Comparison of ENCODE assay signal across 15 cellular contexts in genomic region chr19:49863935-49864320, GRCh38. TPM values are rescaled to one million over a fixed set of nuclear protein-coding genes. Genes with fewer than 3 reads are reported as not detected.
"Had no signal": no experiment of that assay in that cellular context is flagged by ENCODE, and none has a peak within 500 bp of the region (broad histone marks: within the 10 kb centered on the region; RNA-seq: fewer than 3 reads in every experiment).

No MANE protein-coding gene starts in this region.

- H3K4me3 ChIP-seq: esophagus muscularis mucosa, neural progenitor cell, smooth muscle cell, transverse colon had no signal

- H3K27me3 ChIP-seq: esophagus muscularis mucosa, neural progenitor cell, transverse colon had no signal

- H2AFZ ChIP-seq: neural progenitor cell, parathyroid adenoma had no signal

- ATAC-seq: activated CD4-positive, CD25-positive, alpha-beta regulatory T cell treated with anti-CD3 and anti-CD28 coated beads, Interleukin-2, amount 50 U/mL, for 24 hours; activated CD8-positive, alpha-beta memory T cell treated with anti-CD3 and anti-CD28 coated beads, Interleukin-2, amount 10 ng/mL, durations not matched to agents 7 days and 5 days; stimulated activated naive B cell treated with anti-CD40 and anti-IgM and Interleukin-4, amounts not matched to agents 10 μg/mL and 1 μg/mL and 100 μg/mL, for 72 hours had no signal

- H3K9me3 ChIP-seq: esophagus muscularis mucosa, transverse colon had no signal

- H3K27ac ChIP-seq: esophagus muscularis mucosa, neural progenitor cell, parathyroid adenoma, transverse colon had no signal

- DNase-seq: activated CD4-positive, alpha-beta T cell treated with anti-CD3 and anti-CD28 coated beads, Interleukin-2, amount 50 U/mL, for 4 hours; activated CD8-positive, alpha-beta memory T cell treated with anti-CD3 and anti-CD28 coated beads, Interleukin-2, amount 10 ng/mL, durations not matched to agents 7 days and 5 days; activated naive CD4-positive, alpha-beta T cell; activated T-cell treated with anti-CD3 and anti-CD28 coated beads, Interleukin-2, amount 50 U/mL, for 48 hours; hypothalamus; retina; stimulated activated naive B cell treated with anti-CD40 and anti-IgM and Interleukin-4, amounts not matched to agents 10 μg/mL and 1 μg/mL and 100 μg/mL, for 72 hours; substantia nigra; T-helper 2 cell had no signal

- H3K9ac ChIP-seq: neural progenitor cell, parathyroid adenoma had no signal

- H3K4me2 ChIP-seq: neural progenitor cell, smooth muscle cell had no signal

- H3K36me3 ChIP-seq: neural progenitor cell had no signal

RNA-seq across cellular contexts. Expression of gene IL4I1, which starts 32.8 kb away (rescaled TPM):
- total RNA-seq: smooth muscle cell had no signal
